1 cellular context compared by ENCODE assay signal in the genomic region with DNA sequence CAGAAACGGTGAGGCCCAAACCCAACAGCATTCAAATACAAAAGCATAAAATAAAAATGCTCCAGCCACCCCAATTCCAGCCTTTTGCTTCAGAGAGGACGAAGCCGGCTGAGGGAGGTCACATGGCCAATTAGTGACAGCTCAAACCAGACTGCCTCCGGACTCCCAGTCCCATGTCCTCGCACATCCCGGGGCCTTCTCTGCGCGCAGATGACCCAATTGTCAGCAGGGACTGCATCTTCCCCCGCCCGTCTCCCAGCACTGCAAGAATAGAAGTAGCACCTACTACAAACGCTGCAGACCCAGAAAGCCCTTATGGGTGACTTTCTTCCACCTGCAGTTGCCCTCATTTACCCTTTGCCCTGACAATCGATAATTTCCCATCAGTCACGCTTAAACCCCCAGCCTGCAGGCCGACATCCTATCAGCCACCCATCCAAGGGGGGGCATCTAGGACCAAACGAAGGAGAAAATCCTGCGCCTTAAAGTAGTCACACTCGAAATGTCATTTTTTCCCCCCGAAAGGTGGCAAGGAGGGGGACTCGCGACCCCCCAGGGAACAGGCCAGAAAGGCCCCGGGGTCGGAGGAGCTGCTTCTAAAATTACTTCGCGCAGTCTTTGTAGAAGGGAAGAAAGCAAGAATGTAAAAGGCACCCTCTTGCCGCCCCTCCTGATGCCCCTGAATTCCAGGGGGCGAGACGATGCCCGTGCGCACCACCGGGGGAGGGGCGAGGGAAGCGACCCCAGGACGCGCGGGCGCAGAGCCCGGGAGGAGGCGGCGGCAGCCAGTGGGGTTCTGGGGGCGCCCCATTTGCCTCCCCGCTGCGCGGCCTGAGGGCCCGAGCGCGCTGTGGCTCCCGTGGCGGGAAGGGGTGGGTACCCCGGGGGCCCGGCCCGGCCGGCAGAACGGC.
TF ChIP-seq lines count a peak whose summit lies in the region.

No MANE protein-coding gene starts in this region.

TF ChIP-seq in HepG2, 621 proteins besides CTCF, POLR2A, EP300 and RAD21 (continued from another document and continues in another):
- TF ChIP-seq, protein P1, sequence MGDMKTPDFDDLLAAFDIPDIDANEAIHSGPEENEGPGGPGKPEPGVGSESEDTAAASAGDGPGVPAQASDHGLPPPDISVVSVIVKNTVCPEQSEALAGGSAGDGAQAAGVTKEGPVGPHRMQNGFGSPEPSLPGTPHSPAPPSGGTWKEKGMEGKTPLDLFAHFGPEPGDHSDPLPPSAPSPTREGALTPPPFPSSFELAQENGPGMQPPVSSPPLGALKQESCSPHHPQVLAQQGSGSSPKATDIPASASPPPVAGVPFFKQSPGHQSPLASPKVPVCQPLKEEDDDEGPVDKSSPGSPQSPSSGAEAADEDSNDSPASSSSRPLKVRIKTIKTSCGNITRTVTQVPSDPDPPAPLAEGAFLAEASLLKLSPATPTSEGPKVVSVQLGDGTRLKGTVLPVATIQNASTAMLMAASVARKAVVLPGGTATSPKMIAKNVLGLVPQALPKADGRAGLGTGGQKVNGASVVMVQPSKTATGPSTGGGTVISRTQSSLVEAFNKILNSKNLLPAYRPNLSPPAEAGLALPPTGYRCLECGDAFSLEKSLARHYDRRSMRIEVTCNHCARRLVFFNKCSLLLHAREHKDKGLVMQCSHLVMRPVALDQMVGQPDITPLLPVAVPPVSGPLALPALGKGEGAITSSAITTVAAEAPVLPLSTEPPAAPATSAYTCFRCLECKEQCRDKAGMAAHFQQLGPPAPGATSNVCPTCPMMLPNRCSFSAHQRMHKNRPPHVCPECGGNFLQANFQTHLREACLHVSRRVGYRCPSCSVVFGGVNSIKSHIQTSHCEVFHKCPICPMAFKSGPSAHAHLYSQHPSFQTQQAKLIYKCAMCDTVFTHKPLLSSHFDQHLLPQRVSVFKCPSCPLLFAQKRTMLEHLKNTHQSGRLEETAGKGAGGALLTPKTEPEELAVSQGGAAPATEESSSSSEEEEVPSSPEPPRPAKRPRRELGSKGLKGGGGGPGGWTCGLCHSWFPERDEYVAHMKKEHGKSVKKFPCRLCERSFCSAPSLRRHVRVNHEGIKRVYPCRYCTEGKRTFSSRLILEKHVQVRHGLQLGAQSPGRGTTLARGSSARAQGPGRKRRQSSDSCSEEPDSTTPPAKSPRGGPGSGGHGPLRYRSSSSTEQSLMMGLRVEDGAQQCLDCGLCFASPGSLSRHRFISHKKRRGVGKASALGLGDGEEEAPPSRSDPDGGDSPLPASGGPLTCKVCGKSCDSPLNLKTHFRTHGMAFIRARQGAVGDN (CRISPR knock-in tag; IDR thresholded peaks at IDR 0.05), result peak; percentile 93
- TF ChIP-seq ZNF652 (CRISPR knock-in tag; IDR thresholded peaks at IDR 0.05; ENCODE audit: borderline replicate concordance, low read depth), result no peak; the same call in 1 of the 2 replicates
- peak; percentile 56 for TF ChIP-seq ZNF883 (CRISPR knock-in tag; IDR thresholded peaks at IDR 0.05; ENCODE audit: not compliant biosample characterization)
- TF ChIP-seq, protein P2, sequence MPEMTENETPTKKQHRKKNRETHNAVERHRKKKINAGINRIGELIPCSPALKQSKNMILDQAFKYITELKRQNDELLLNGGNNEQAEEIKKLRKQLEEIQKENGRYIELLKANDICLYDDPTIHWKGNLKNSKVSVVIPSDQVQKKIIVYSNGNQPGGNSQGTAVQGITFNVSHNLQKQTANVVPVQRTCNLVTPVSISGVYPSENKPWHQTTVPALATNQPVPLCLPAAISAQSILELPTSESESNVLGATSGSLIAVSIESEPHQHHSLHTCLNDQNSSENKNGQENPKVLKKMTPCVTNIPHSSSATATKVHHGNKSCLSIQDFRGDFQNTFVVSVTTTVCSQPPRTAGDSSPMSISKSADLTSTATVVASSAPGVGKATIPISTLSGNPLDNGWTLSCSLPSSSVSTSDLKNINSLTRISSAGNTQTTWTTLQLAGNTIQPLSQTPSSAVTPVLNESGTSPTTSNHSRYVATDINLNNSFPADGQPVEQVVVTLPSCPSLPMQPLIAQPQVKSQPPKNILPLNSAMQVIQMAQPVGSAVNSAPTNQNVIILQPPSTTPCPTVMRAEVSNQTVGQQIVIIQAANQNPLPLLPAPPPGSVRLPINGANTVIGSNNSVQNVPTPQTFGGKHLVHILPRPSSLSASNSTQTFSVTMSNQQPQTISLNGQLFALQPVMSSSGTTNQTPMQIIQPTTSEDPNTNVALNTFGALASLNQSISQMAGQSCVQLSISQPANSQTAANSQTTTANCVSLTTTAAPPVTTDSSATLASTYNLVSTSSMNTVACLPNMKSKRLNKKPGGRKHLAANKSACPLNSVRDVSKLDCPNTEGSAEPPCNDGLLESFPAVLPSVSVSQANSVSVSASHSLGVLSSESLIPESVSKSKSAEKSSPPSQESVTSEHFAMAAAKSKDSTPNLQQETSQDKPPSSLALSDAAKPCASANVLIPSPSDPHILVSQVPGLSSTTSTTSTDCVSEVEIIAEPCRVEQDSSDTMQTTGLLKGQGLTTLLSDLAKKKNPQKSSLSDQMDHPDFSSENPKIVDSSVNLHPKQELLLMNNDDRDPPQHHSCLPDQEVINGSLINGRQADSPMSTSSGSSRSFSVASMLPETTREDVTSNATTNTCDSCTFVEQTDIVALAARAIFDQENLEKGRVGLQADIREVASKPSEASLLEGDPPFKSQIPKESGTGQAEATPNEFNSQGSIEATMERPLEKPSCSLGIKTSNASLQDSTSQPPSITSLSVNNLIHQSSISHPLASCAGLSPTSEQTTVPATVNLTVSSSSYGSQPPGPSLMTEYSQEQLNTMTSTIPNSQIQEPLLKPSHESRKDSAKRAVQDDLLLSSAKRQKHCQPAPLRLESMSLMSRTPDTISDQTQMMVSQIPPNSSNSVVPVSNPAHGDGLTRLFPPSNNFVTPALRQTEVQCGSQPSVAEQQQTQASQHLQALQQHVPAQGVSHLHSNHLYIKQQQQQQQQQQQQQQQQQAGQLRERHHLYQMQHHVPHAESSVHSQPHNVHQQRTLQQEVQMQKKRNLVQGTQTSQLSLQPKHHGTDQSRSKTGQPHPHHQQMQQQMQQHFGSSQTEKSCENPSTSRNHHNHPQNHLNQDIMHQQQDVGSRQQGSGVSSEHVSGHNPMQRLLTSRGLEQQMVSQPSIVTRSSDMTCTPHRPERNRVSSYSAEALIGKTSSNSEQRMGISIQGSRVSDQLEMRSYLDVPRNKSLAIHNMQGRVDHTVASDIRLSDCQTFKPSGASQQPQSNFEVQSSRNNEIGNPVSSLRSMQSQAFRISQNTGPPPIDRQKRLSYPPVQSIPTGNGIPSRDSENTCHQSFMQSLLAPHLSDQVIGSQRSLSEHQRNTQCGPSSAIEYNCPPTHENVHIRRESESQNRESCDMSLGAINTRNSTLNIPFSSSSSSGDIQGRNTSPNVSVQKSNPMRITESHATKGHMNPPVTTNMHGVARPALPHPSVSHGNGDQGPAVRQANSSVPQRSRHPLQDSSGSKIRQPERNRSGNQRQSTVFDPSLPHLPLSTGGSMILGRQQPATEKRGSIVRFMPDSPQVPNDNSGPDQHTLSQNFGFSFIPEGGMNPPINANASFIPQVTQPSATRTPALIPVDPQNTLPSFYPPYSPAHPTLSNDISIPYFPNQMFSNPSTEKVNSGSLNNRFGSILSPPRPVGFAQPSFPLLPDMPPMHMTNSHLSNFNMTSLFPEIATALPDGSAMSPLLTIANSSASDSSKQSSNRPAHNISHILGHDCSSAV (CRISPR knock-in tag; IDR thresholded peaks at IDR 0.05; ENCODE audit: borderline replicate concordance), result 0 out of 2 replicates have a peak, but pooled peaks have one; percentile 42
- TF ChIP-seq CBX1 (IDR thresholded peaks at IDR 0.05; ENCODE audit: low read depth), result no peak
- no peak for TF ChIP-seq CENPX (CRISPR knock-in tag; IDR thresholded peaks at IDR 0.05)
- no peak for TF ChIP-seq CEBPB (IDR thresholded peaks at IDR 0.05; ENCODE audit: borderline replicate concordance, low read depth, low read length)
- no peak for TF ChIP-seq GABPA (IDR thresholded peaks at IDR 0.05; ENCODE audit: low read depth, low read length)
- TF ChIP-seq GABPA (CRISPR knock-in tag; IDR thresholded peaks at IDR 0.05; ENCODE audit: low read depth), result no peak
- TF ChIP-seq ZFP90 (CRISPR knock-in tag; IDR thresholded peaks at IDR 0.05; ENCODE audit: borderline replicate concordance), result peak; percentile 87; the same call in 1 of the 2 replicates
- no peak for TF ChIP-seq ZIK1 (CRISPR knock-in tag; IDR thresholded peaks at IDR 0.05; ENCODE audit: borderline replicate concordance, low read depth)
- TF ChIP-seq YEATS2 (CRISPR knock-in tag; IDR thresholded peaks at IDR 0.05; ENCODE audit: borderline replicate concordance), result no peak; the same call in 1 of the 2 replicates
- TF ChIP-seq NBN (conservative IDR thresholded peaks at IDR 0.05), result no peak
- TF ChIP-seq ZNF44 (CRISPR knock-in tag; IDR thresholded peaks at IDR 0.05), result peak; percentile 48; the same call in 1 of the 2 replicates
- TF ChIP-seq ZNF674 (CRISPR knock-in tag; IDR thresholded peaks at IDR 0.05; ENCODE audit: low read depth), result no peak
- peak; percentile 63; the same call in 1 of the 2 replicates for TF ChIP-seq ZNF274 (CRISPR knock-in tag; IDR thresholded peaks at IDR 0.05)
- TF ChIP-seq SNRNP70 (IDR thresholded peaks at IDR 0.05; ENCODE audit: low read depth, low read length), result no peak
- TF ChIP-seq, protein P3, sequence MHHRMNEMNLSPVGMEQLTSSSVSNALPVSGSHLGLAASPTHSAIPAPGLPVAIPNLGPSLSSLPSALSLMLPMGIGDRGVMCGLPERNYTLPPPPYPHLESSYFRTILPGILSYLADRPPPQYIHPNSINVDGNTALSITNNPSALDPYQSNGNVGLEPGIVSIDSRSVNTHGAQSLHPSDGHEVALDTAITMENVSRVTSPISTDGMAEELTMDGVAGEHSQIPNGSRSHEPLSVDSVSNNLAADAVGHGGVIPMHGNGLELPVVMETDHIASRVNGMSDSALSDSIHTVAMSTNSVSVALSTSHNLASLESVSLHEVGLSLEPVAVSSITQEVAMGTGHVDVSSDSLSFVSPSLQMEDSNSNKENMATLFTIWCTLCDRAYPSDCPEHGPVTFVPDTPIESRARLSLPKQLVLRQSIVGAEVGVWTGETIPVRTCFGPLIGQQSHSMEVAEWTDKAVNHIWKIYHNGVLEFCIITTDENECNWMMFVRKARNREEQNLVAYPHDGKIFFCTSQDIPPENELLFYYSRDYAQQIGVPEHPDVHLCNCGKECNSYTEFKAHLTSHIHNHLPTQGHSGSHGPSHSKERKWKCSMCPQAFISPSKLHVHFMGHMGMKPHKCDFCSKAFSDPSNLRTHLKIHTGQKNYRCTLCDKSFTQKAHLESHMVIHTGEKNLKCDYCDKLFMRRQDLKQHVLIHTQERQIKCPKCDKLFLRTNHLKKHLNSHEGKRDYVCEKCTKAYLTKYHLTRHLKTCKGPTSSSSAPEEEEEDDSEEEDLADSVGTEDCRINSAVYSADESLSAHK (CRISPR knock-in tag; IDR thresholded peaks at IDR 0.05; ENCODE audit: borderline replicate concordance), result no peak
- no peak for TF ChIP-seq AKAP8 (CRISPR knock-in tag; IDR thresholded peaks at IDR 0.05)
- peak; percentile 91; the same call in 1 of the 2 replicates for TF ChIP-seq ZNF350 (CRISPR knock-in tag; IDR thresholded peaks at IDR 0.05; ENCODE audit: borderline replicate concordance, low read depth)
- no peak for TF ChIP-seq MZF1 (CRISPR knock-in tag; IDR thresholded peaks at IDR 0.05; ENCODE audit: borderline replicate concordance)
- 0 out of 2 replicates have a peak, but pooled peaks have one; percentile 43 for TF ChIP-seq ZNF83 (CRISPR knock-in tag; IDR thresholded peaks at IDR 0.05; ENCODE audit: borderline replicate concordance)
- TF ChIP-seq KDM2A (CRISPR knock-in tag; IDR thresholded peaks at IDR 0.05; ENCODE audit: borderline replicate concordance, low read depth), result peak; percentile 58; the same call in 1 of the 2 replicates
- no peak for TF ChIP-seq ZNF33A (CRISPR knock-in tag; IDR thresholded peaks at IDR 0.05; ENCODE audit: borderline replicate concordance)
- TF ChIP-seq ONECUT2 (CRISPR knock-in tag; IDR thresholded peaks at IDR 0.05), result peak; percentile 99
- peak; percentile 91; the same call in 1 of the 2 replicates for TF ChIP-seq GLI4 (CRISPR knock-in tag; IDR thresholded peaks at IDR 0.05; ENCODE audit: borderline replicate concordance)
- TF ChIP-seq JARID2 (CRISPR knock-in tag; IDR thresholded peaks at IDR 0.05; ENCODE audit: insufficient replicate concordance), result no peak
- TF ChIP-seq POLR2AphosphoS5 (IDR thresholded peaks at IDR 0.05; ENCODE audit: low read depth, low read length), result no peak
- no peak; the same call in 1 of the 2 replicates for TF ChIP-seq NFKB2 (CRISPR knock-in tag; IDR thresholded peaks at IDR 0.05; ENCODE audit: borderline replicate concordance)
- TF ChIP-seq, protein P4, sequence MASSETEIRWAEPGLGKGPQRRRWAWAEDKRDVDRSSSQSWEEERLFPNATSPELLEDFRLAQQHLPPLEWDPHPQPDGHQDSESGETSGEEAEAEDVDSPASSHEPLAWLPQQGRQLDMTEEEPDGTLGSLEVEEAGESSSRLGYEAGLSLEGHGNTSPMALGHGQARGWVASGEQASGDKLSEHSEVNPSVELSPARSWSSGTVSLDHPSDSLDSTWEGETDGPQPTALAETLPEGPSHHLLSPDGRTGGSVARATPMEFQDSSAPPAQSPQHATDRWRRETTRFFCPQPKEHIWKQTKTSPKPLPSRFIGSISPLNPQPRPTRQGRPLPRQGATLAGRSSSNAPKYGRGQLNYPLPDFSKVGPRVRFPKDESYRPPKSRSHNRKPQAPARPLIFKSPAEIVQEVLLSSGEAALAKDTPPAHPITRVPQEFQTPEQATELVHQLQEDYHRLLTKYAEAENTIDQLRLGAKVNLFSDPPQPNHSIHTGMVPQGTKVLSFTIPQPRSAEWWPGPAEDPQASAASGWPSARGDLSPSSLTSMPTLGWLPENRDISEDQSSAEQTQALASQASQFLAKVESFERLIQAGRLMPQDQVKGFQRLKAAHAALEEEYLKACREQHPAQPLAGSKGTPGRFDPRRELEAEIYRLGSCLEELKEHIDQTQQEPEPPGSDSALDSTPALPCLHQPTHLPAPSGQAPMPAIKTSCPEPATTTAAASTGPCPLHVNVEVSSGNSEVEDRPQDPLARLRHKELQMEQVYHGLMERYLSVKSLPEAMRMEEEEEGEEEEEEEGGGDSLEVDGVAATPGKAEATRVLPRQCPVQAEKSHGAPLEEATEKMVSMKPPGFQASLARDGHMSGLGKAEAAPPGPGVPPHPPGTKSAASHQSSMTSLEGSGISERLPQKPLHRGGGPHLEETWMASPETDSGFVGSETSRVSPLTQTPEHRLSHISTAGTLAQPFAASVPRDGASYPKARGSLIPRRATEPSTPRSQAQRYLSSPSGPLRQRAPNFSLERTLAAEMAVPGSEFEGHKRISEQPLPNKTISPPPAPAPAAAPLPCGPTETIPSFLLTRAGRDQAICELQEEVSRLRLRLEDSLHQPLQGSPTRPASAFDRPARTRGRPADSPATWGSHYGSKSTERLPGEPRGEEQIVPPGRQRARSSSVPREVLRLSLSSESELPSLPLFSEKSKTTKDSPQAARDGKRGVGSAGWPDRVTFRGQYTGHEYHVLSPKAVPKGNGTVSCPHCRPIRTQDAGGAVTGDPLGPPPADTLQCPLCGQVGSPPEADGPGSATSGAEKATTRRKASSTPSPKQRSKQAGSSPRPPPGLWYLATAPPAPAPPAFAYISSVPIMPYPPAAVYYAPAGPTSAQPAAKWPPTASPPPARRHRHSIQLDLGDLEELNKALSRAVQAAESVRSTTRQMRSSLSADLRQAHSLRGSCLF (CRISPR knock-in tag; IDR thresholded peaks at IDR 0.05; ENCODE audit: borderline replicate concordance), result 0 out of 2 replicates have a peak, but pooled peaks have one; percentile 58
- TF ChIP-seq ZNF12 (CRISPR knock-in tag; IDR thresholded peaks at IDR 0.05), result no peak
- no peak for TF ChIP-seq SRF (IDR thresholded peaks at IDR 0.05; ENCODE audit: low read depth, low read length)
